Comparison of ENCODE assay signal across 8 cellular contexts in genomic region chr1:20486457-20487235, GRCh38. TPM values are rescaled to one million over a fixed set of nuclear protein-coding genes. Genes with fewer than 3 reads are reported as not detected.
DNase-seq lines count a peak whose midpoint lies in the region; ATAC-seq, FAIRE-seq and TF ChIP-seq lines count a peak whose summit lies in the region.

No MANE protein-coding gene starts in this region.

- 2 to 4% (median 3%) methylated on average over 18 to 51 of the region's 51 CpGs for WGBS in heart left ventricle, 4 donors
- 3 to 6% methylated on average over 35 to 51 of the region's 51 CpGs for WGBS in pancreas, 2 donors

- H3K4me3 ChIP-seq in adipocyte (ENCODE audit: low read length) (peak overlapping the region; percentile 83), heart left ventricle (peak overlapping the region; percentile 43 to 70 (median 61)), pancreas (peak overlapping the region; percentile 20 to 53 (median 32))

- H3K9ac ChIP-seq in adipocyte (ENCODE audit: low read length) = peak overlapping the region; percentile 75

- H3K27me3 ChIP-seq in adipocyte (replicated peaks; ENCODE audit: control insufficient read depth, insufficient read depth, low read length) = no peaks in the 10 kb centered on the region
- H3K27me3 ChIP-seq in heart left ventricle = peaks cover 14 to 62% (median 41%) of the 10 kb centered on the region in 9 donors
- H3K27me3 ChIP-seq in pancreas = peaks cover 0 to 17% (median 2%) of the 10 kb centered on the region in 4 donors

- peak; percentile 84 for DNase-seq in DMS153 treated with DMSO at 0.1 percent for 48 hours (lab: John Stamatoyannopoulos, UW; ENCODE audit: unreplicated experiment)
- peak; percentile 49 for DNase-seq in NCI-H1694 treated with DMSO at 0.1 percent for 48 hours (lab: John Stamatoyannopoulos, UW)
- DNase-seq in adipocyte (ENCODE audit: low read depth) = peak; percentile 86
- peak; percentile 82 to 88 (median 82) for DNase-seq in heart left ventricle
- peak; percentile 48 to 84 (median 62) for DNase-seq in pancreas
- no peak for DNase-seq in stimulated activated naive CD4-positive, alpha-beta T cell treated with Interleukin-2 at 50 U/mL for 16 hours (lab: John Stamatoyannopoulos, UW)

- no peak for FAIRE-seq in pancreas (lab: Jason Lieb, UNC)

- intact Hi-C loops in heart left ventricle (cut with DNase I) = no loop called here
- intact Hi-C loops in pancreas (cut with DNase I) = loop anchor here in 1 of 3 donors (5.0 kb wide), 1 partner anchor 109 kb away; no protein-coding TSS in a partner anchor

- H3K9me3 ChIP-seq in adipocyte (ENCODE audit: control insufficient read depth, low read length) (no peaks in the 10 kb centered on the region), heart left ventricle (no peaks in the 10 kb centered on the region), pancreas (no peaks in the 10 kb centered on the region)

- H3K36me3 ChIP-seq in adipocyte (ENCODE audit: control insufficient read depth, insufficient read depth, low read length, severe bottlenecking) = no peaks in the 10 kb centered on the region
- H3K36me3 ChIP-seq in heart left ventricle = peaks cover 0 to 3% (median 0%) of the 10 kb centered on the region in 9 donors
- no peaks in the 10 kb centered on the region for H3K36me3 ChIP-seq in pancreas

- TF ChIP-seq CTCF in heart left ventricle (IDR thresholded peaks at IDR 0.05) = no peak
- TF ChIP-seq CTCF in pancreas (IDR thresholded peaks at IDR 0.05) = no peak

- H3K4me1 ChIP-seq in adipocyte (ENCODE audit: control insufficient read depth, insufficient read depth, low read length) (peaks cover 8% of the 10 kb centered on the region), heart left ventricle (peaks cover 0 to 38% (median 16%) of the 10 kb centered on the region in 12 donors), pancreas (peaks cover 0 to 11% (median 0%) of the 10 kb centered on the region in 3 donors)

- peak overlapping the region; percentile 42 to 92 (median 82) for H3K27ac ChIP-seq in heart left ventricle
- H3K27ac ChIP-seq in pancreas = peak overlapping the region; percentile 23 to 55 (median 43)

- TF ChIP-seq POLR2A in heart left ventricle (IDR thresholded peaks at IDR 0.05) = no peak

- peak; percentile 33 to 80 (median 72) for ATAC-seq in heart left ventricle
- ATAC-seq in pancreas = peak; percentile 67 to 83 (median 80)
- ATAC-seq in GM18868 (IDR thresholded peaks at IDR 0.05; ENCODE audit: unreplicated experiment) = no peak
- ATAC-seq in HG02852 (IDR thresholded peaks at IDR 0.05; ENCODE audit: unreplicated experiment) = no peak

RNA-seq across cellular contexts. Expression of gene CAMK2N1, which starts 0.6 kb away (rescaled TPM):
- 10 to 100 TPM in 1 of 9 donors, 1 to 10 TPM in 8; 4.2 to 10.0 (median 7.3) TPM for total RNA-seq in heart left ventricle
- polyA plus RNA-seq in heart left ventricle = 1 to 10 TPM; 3.8 to 5.7 TPM
- total RNA-seq in pancreas = 1 to 10 TPM; 3.4 to 9.3 (median 5.5) TPM
- polyA plus RNA-seq in pancreas = 10 to 100 TPM in 1 of 2 donors, 1 to 10 TPM in 1; 6.8 to 40.7 TPM

RNA-seq across cellular contexts. Expression of gene MUL1, which starts 21.3 kb away (rescaled TPM):
- total RNA-seq in heart left ventricle (10 to 100 TPM; 34.5 to 57.1 (median 41.2) TPM), pancreas (10 to 100 TPM in 5 of 6 donors, 1 to 10 TPM in 1; 9.9 to 16.5 (median 12.2) TPM)
- polyA plus RNA-seq in heart left ventricle (10 to 100 TPM; 12.4 to 57.3 TPM), pancreas (10 to 100 TPM in 1 of 2 donors, 1 to 10 TPM in 1; 3.5 to 10.6 TPM)

Comparison
In these comparisons a context has a peak if more than half of its experiments do, and no peak if none do; other contexts are left out.
1. H3K4me3 ChIP-seq: peak in every context shown above with its lines; median percentile 83 in adipocyte; 61 in heart left ventricle; 32 in pancreas.
2. ATAC-seq: peak in heart left ventricle (4 of 4) and pancreas (4 of 4); none in GM18868 (single experiment) and HG02852 (single experiment).